In the genomic region with DNA sequence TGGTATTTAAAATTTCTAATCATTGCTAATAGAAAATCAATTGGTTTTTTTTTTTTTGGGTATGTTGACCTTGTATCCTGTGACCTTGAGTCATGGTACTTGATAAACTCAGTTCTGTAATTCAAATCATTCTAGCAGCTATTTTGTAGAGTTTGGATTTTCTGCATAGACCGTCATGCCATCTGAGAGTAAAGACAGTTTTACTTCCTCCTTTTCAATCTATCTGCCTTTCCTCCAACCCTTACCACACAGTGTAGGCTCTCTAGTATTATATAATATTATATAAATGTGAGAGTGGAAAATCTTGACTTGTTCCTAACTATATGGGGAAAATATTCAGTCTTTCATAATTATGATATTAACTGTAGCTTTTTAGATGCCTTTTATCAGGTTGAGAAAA, we compare ENCODE assay signal across 17 cellular contexts. TPM values are rescaled to one million over a fixed set of nuclear protein-coding genes. Genes with fewer than 3 reads are reported as not detected.
"Had no signal": no experiment of that assay in that cellular context is flagged by ENCODE, and none has a peak within 500 bp of the region (broad histone marks: within the 10 kb centered on the region; RNA-seq: fewer than 3 reads in every experiment).

No MANE protein-coding gene starts in this region.

- H3K79me2 ChIP-seq: hepatocyte had no signal

- H3K9me3 ChIP-seq: thoracic aorta had no signal

- H2AFZ ChIP-seq: hepatocyte had no signal

- ATAC-seq: stimulated activated naive CD8-positive, alpha-beta T cell treated with anti-CD3 and anti-CD28 coated beads, Interleukin-15, amount 100 ng/mL, for 72 hours had no signal

- H3K27me3 ChIP-seq: brain microvascular endothelial cell had no signal

- H3K4me2 ChIP-seq: hepatocyte had no signal

- H3K27ac ChIP-seq: brain microvascular endothelial cell, hepatocyte, thoracic aorta had no signal

- DNase-seq: activated B cell treated with CpG ODN at 0.5 μM for 24 hours; activated CD4-positive, alpha-beta T cell treated with anti-CD3 and anti-CD28 coated beads, Interleukin-2, amount 10 ng/mL, durations not matched to agents 7 days and 5 days; activated effector memory CD4-positive, alpha-beta T cell treated with Interleukin-2 at 50 U/mL for 16 hours; activated T-cell treated with anti-CD3 and anti-CD28 coated beads, Interleukin-2, amount 50 U/mL, for 1 hour; brain microvascular endothelial cell; dermis blood vessel endothelial cell; endodermal cell; erythroblast; kidney glomerular epithelial cell; stimulated activated CD4-positive, alpha-beta T cell treated with anti-CD3 and anti-CD28 coated beads, Interleukin-2, amount 100 ng/mL, for 48 hours; stimulated activated CD8-positive, alpha-beta memory T cell treated with anti-CD3 and anti-CD28 coated beads, Interleukin-4, amount 100 ng/mL, for 48 hours; stimulated activated naive CD8-positive, alpha-beta T cell treated with anti-CD3 and anti-CD28 coated beads, Interleukin-15, amount 100 ng/mL, for 72 hours had no signal

- H3K4me3 ChIP-seq: hepatocyte, thoracic aorta had no signal

- H3K36me3 ChIP-seq: brain microvascular endothelial cell, thoracic aorta had no signal

RNA-seq across cellular contexts. Expression of a gene that starts 7.0 kb away (rescaled TPM):
- total RNA-seq: activated B cell treated with CpG ODN at 0.5 μM for 24 hours; activated CD4-positive, alpha-beta T cell treated with anti-CD3 and anti-CD28 coated beads, Interleukin-2, amount 10 ng/mL, durations not matched to agents 7 days and 5 days; dermis blood vessel endothelial cell; hepatocyte; osteocyte had no signal

RNA-seq across cellular contexts. Expression of a gene that starts 22.9 kb away (rescaled TPM):
- total RNA-seq: activated B cell treated with CpG ODN at 0.5 μM for 24 hours; activated CD4-positive, alpha-beta T cell treated with anti-CD3 and anti-CD28 coated beads, Interleukin-2, amount 10 ng/mL, durations not matched to agents 7 days and 5 days; dermis blood vessel endothelial cell; endodermal cell; hepatocyte; lower leg skin; osteocyte; thoracic aorta; urinary bladder had no signal
